8 cellular contexts compared by ENCODE assay signal in genomic region chr4:88818650-88819470, GRCh38.
DNase-seq lines count a peak whose midpoint lies in the region; ATAC-seq and TF ChIP-seq lines count a peak whose summit lies in the region.

No MANE protein-coding gene starts in this region.

- no peak overlapping the region for H3K27ac Mint-ChIP-seq in activated T-helper 2 cell treated with anti-CD3 and anti-CD28 coated beads, Interferon-gamma antibody, Interleukin-2, Interleukin-4, amounts not matched to agents 10 μg/mL and 5 μg/mL and 100 μg/mL, durations not matched to agents 14 hours and 24 hours and 36 hours

- no peaks in the 10 kb centered on the region for H3K36me3 ChIP-seq in GM06990 (ENCODE audit: control insufficient read depth, insufficient read depth, low read length)
- no peaks in the 10 kb centered on the region for H3K36me3 ChIP-seq in Karpas-422 (ENCODE audit: insufficient read depth, low read length)
- no peaks in the 10 kb centered on the region for H3K36me3 ChIP-seq in Peyer's patch
- no peaks in the 10 kb centered on the region for H3K36me3 ChIP-seq in smooth muscle cell (ENCODE audit: low read depth)

- H3K27ac ChIP-seq in Karpas-422 (ENCODE audit: low read length) (no peak overlapping the region), Peyer's patch (no peak overlapping the region), smooth muscle cell (ENCODE audit: low read depth) (peak overlapping the region; percentile 41)

- H3K9me3 ChIP-seq in Karpas-422 (ENCODE audit: low read length): no peaks in the 10 kb centered on the region
- H3K9me3 ChIP-seq in Peyer's patch: no peaks in the 10 kb centered on the region
- H3K9me3 ChIP-seq in smooth muscle cell (replicated peaks; ENCODE audit: low read depth): no peaks in the 10 kb centered on the region

- H2AFZ ChIP-seq in Karpas-422 (ENCODE audit: low read length) (no peak overlapping the region), smooth muscle cell (ENCODE audit: low read depth) (no peak overlapping the region)

- H4K20me1 ChIP-seq in Karpas-422 (ENCODE audit: insufficient read depth, low read depth, low read length) (no peaks in the 10 kb centered on the region), smooth muscle cell (ENCODE audit: low read depth) (peaks cover 63% of the 10 kb centered on the region)

- no peaks in the 10 kb centered on the region for H3K36me3 Mint-ChIP-seq in activated T-helper 2 cell treated with anti-CD3 and anti-CD28 coated beads, Interferon-gamma antibody, Interleukin-2, Interleukin-4, amounts not matched to agents 10 μg/mL and 5 μg/mL and 100 μg/mL, durations not matched to agents 14 hours and 24 hours and 36 hours (ENCODE audit: low read depth)

- intact Hi-C loops in activated T-helper 2 cell treated with anti-CD3 and anti-CD28 coated beads, Interferon-gamma antibody, Interleukin-2, Interleukin-4, amounts not matched to agents 10 μg/mL and 5 μg/mL and 100 μg/mL, durations not matched to agents 14 hours and 24 hours and 36 hours (cut with micrococcal nuclease): loop anchor here (1.0 kb wide), 1 partner anchor 205 kb away; no protein-coding TSS in a partner anchor

- TF ChIP-seq POLR2A in Peyer's patch (IDR thresholded peaks at IDR 0.05): no peak

- no peak for DNase-seq in GM06990 (ENCODE audit: extremely low read depth, insufficient read length)
- DNase-seq in Karpas-422: peak; percentile 74
- DNase-seq in Peyer's patch: peak in 2 of 3 donors; percentile 31 to 80
- peak; percentile 60 for DNase-seq in amniotic epithelial cell (ENCODE audit: low read depth)
- DNase-seq in hippocampal formation (lab: John Stamatoyannopoulos, UW): peak; percentile 37 to 64
- no peak for DNase-seq in smooth muscle cell (lab: John Stamatoyannopoulos, UW; ENCODE audit: unreplicated experiment)
- no peak for DNase-seq in activated T-helper 2 cell treated with anti-CD3 and anti-CD28 coated beads, Interferon-gamma antibody, Interleukin-2, Interleukin-4, amounts not matched to agents 10 μg/mL and 5 μg/mL and 100 μg/mL, durations not matched to agents 14 hours and 24 hours and 36 hours (ENCODE audit: low spot score)

- H3K27me3 ChIP-seq in GM06990 (replicated peaks; ENCODE audit: control insufficient read depth, insufficient read depth, low read length) (no peaks in the 10 kb centered on the region; the same call in none of the 2 replicates), Karpas-422 (ENCODE audit: low read length) (no peaks in the 10 kb centered on the region), Peyer's patch (no peaks in the 10 kb centered on the region), smooth muscle cell (ENCODE audit: low read depth) (no peaks in the 10 kb centered on the region)

- no peak for ATAC-seq in HG03095 (IDR thresholded peaks at IDR 0.05; ENCODE audit: unreplicated experiment)

- H3F3A ChIP-seq in smooth muscle cell (ENCODE audit: low read depth): peaks cover under 1% of the 10 kb centered on the region

- no peak overlapping the region for H3K4me3 ChIP-seq in GM06990 (replicated peaks; ENCODE audit: low read depth, low read length)
- H3K4me3 ChIP-seq in Karpas-422 (ENCODE audit: low read length): no peak overlapping the region
- peak overlapping the region in 1 of 4 donors; percentile 67 for H3K4me3 ChIP-seq in Peyer's patch
- peak overlapping the region; percentile 63 for H3K4me3 ChIP-seq in smooth muscle cell

- TF ChIP-seq CTCF in GM06990 (IDR thresholded peaks at IDR 0.05; ENCODE audit: insufficient read depth, low read length, poor library complexity, severe bottlenecking) (peak; percentile 55), Peyer's patch (IDR thresholded peaks at IDR 0.05) (peak in 4 of 6 experiments; percentile 64 to 90 (median 80)), smooth muscle cell (IDR thresholded peaks at IDR 0.05; ENCODE audit: borderline replicate concordance, insufficient read depth, poor library complexity, severe bottlenecking) (peak; percentile 50)

- peaks cover 41% of the 10 kb centered on the region for H3K4me1 Mint-ChIP-seq in activated T-helper 2 cell treated with anti-CD3 and anti-CD28 coated beads, Interferon-gamma antibody, Interleukin-2, Interleukin-4, amounts not matched to agents 10 μg/mL and 5 μg/mL and 100 μg/mL, durations not matched to agents 14 hours and 24 hours and 36 hours (ENCODE audit: low read depth)

- H3K9me3 Mint-ChIP-seq in activated T-helper 2 cell treated with anti-CD3 and anti-CD28 coated beads, Interferon-gamma antibody, Interleukin-2, Interleukin-4, amounts not matched to agents 10 μg/mL and 5 μg/mL and 100 μg/mL, durations not matched to agents 14 hours and 24 hours and 36 hours: no peaks in the 10 kb centered on the region

- H3K4me1 ChIP-seq in Karpas-422 (ENCODE audit: low read length) (no peaks in the 10 kb centered on the region), Peyer's patch (peaks cover 0 to 25% (median 0%) of the 10 kb centered on the region in 4 donors), smooth muscle cell (ENCODE audit: low read depth) (peaks cover 7% of the 10 kb centered on the region)

- H3K4me3 Mint-ChIP-seq in activated T-helper 2 cell treated with anti-CD3 and anti-CD28 coated beads, Interferon-gamma antibody, Interleukin-2, Interleukin-4, amounts not matched to agents 10 μg/mL and 5 μg/mL and 100 μg/mL, durations not matched to agents 14 hours and 24 hours and 36 hours (ENCODE audit: low read depth): no peak overlapping the region

- no peak overlapping the region for H3K9ac ChIP-seq in Karpas-422 (ENCODE audit: low read length)
- H3K9ac ChIP-seq in smooth muscle cell (ENCODE audit: low read depth): no peak overlapping the region

- no peaks in the 10 kb centered on the region for H3K79me2 ChIP-seq in Karpas-422 (ENCODE audit: low read length)
- H3K79me2 ChIP-seq in smooth muscle cell (ENCODE audit: low read depth): peaks cover 83% of the 10 kb centered on the region

- peaks cover 14% of the 10 kb centered on the region for H3K27me3 Mint-ChIP-seq in activated T-helper 2 cell treated with anti-CD3 and anti-CD28 coated beads, Interferon-gamma antibody, Interleukin-2, Interleukin-4, amounts not matched to agents 10 μg/mL and 5 μg/mL and 100 μg/mL, durations not matched to agents 14 hours and 24 hours and 36 hours (ENCODE audit: low read depth)

- no peaks in the 10 kb centered on the region for H3K9me2 ChIP-seq in Karpas-422 (replicated peaks; ENCODE audit: insufficient read depth, low read length)

- 34% methylated on average over 5 of the region's 5 CpGs for WGBS in smooth muscle cell (ENCODE audit: low lambda C conversion rate)

- H3K4me2 ChIP-seq in Karpas-422 (ENCODE audit: low read depth, low read length, poor library complexity, severe bottlenecking) (no peak overlapping the region), smooth muscle cell (peak overlapping the region; percentile 88)

Comparison
In these comparisons a context has a peak if more than half of its experiments do, and no peak if none do; other contexts are left out.
1. DNase-seq: peak in Karpas-422 (single experiment), Peyer's patch (2 of 3), amniotic epithelial cell (single experiment) and hippocampal formation (2 of 2); none in GM06990 (single experiment), smooth muscle cell (single experiment) and activated T-helper 2 cell treated with anti-CD3 and anti-CD28 coated beads, Interferon-gamma antibody, Interleukin-2, Interleukin-4, amounts not matched to agents 10 μg/mL and 5 μg/mL and 100 μg/mL, durations not matched to agents 14 hours and 24 hours and 36 hours (single experiment).
2. Peak in every context shown above with its lines, with median percentiles within 50 percentile points of each other: CTCF ChIP-seq.